In the genomic region with DNA sequence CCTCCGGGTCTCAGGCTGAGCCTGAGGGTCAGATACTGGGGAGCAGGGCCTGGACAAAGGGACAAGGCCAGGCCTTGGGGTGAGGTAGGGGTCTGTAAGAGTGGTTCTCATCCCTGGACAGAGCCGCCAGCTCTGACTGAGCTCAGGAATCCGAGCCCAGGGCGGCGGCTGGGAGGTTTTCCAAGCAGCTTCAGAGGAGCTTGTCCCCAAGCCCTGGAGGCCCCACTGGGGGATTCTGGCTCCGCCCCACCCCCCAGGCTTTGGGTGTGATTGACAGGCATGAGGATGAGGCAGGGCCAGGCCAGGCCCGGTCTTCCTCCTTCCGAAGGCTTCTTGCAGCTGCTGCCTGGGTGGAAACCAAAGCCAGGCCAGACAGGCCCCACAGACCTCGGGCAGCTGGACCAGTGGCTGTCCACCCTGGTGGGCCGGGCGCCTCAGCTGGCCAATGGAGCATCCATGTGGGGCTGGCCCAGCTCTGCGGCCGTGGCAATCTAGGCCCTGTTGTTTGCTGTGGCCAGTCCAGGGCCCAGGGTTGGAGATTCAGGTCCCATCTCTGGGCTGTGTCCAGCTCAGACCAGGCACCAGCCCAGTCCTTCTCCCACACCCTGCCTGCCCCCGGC, we compare ENCODE assay signal across 18 cellular contexts. TPM values are rescaled to one million over a fixed set of nuclear protein-coding genes. Genes with fewer than 3 reads are reported as not detected.
DNase-seq lines count a peak whose midpoint lies in the region; ATAC-seq, FAIRE-seq and TF ChIP-seq lines count a peak whose summit lies in the region.
"Had no signal": no experiment of that assay in that cellular context is flagged by ENCODE, and none has a peak within 500 bp of the region (broad histone marks: within the 10 kb centered on the region; RNA-seq: fewer than 3 reads in every experiment).

No MANE protein-coding gene starts in this region.

- WGBS in endodermal cell (ENCODE audit: insufficient coverage in 1 of 2, insufficient read length in 1 of 2), 2 experiments, result 84 to 85% methylated on average over 10 to 14 of the region's 14 CpGs
- WGBS in upper lobe of left lung, 2 donors, result 78% methylated on average over 14 of the region's 14 CpGs; no CpG with 5 or more reads in 1 of the 2 donors

- TF ChIP-seq CTCF in endodermal cell (conservative IDR thresholded peaks at IDR 0.05), result no peak
- TF ChIP-seq CTCF in nephron progenitor cell (IDR thresholded peaks at IDR 0.05), result no peak
- no peak for TF ChIP-seq CTCF in upper lobe of left lung (IDR thresholded peaks at IDR 0.05)

- H3K27me3 Mint-ChIP-seq in endodermal cell (ENCODE audit: insufficient read depth), result no peaks in the 10 kb centered on the region
- peaks cover 6% of the 10 kb centered on the region for H3K27me3 Mint-ChIP-seq in nephron progenitor cell (ENCODE audit: low read depth, poor library complexity)
- no peaks in the 10 kb centered on the region for H3K27me3 Mint-ChIP-seq in CD4-positive, alpha-beta memory T cell

- H3K9me3 Mint-ChIP-seq in endodermal cell (peaks cover 3% of the 10 kb centered on the region), nephron progenitor cell (no peaks in the 10 kb centered on the region)
- no peaks in the 10 kb centered on the region for H3K9me3 Mint-ChIP-seq in CD4-positive, alpha-beta memory T cell
- H3K9me3 Mint-ChIP-seq: T-cell had no signal

- no peaks in the 10 kb centered on the region for H3K4me1 ChIP-seq in endodermal cell (ENCODE audit: control insufficient read depth, insufficient read depth, low read length)
- no peaks in the 10 kb centered on the region for H3K4me1 ChIP-seq in upper lobe of left lung
- no peaks in the 10 kb centered on the region for H3K4me1 ChIP-seq in CD4-positive, alpha-beta memory T cell (ENCODE audit: insufficient read depth, low read length)

- H3K27ac Mint-ChIP-seq in endodermal cell, result no peak overlapping the region
- no peak overlapping the region for H3K27ac Mint-ChIP-seq in nephron progenitor cell
- no peak overlapping the region for H3K27ac Mint-ChIP-seq in CD4-positive, alpha-beta memory T cell
- H3K27ac Mint-ChIP-seq: T-cell had no signal

- intact Hi-C loops in CD4-positive, alpha-beta memory T cell (cut with micrococcal nuclease), result no loop called here

- POLR2A ChIA-PET in CD4-positive, alpha-beta memory T cell (lab: Charles Lee; ENCODE audit: partially characterized antibody), result no interaction called here

- H3K27ac ChIP-seq in endodermal cell (ENCODE audit: low read depth, low read length) (no peak overlapping the region), upper lobe of left lung (no peak overlapping the region)
- H3K27ac ChIP-seq in CD4-positive, alpha-beta memory T cell (ENCODE audit: low read depth, low read length), result no peak overlapping the region
- H3K27ac ChIP-seq: PC-9, thoracic aorta had no signal

- H3K4me1 Mint-ChIP-seq in endodermal cell (no peaks in the 10 kb centered on the region), nephron progenitor cell (peaks cover 5% of the 10 kb centered on the region)
- no peaks in the 10 kb centered on the region for H3K4me1 Mint-ChIP-seq in CD4-positive, alpha-beta memory T cell
- H3K4me1 Mint-ChIP-seq: T-cell had no signal

- DNase-seq in activated effector memory CD4-positive, alpha-beta T cell treated with anti-CD3 and anti-CD28 coated beads, Interleukin-2, amount 50 U/mL, for 16 hours, result peak; percentile 58
- no peak for DNase-seq in activated effector memory CD4-positive, alpha-beta T cell treated with Interleukin-2 at 50 U/mL for 16 hours
- peak; percentile 51 for DNase-seq in endodermal cell
- DNase-seq in nephron progenitor cell, result peak; percentile 32
- DNase-seq in upper lobe of left lung, result peak; percentile 12 to 78
- no peak for DNase-seq in frontal cortex (ENCODE audit: low spot score in 2 of 2)
- no peak for DNase-seq in CD4-positive, alpha-beta memory T cell
- DNase-seq: ACHN; cerebellar nuclear complex; COR-L47; Karpas-422; NCI-H1436; PC-9; stimulated activated CD4-positive, alpha-beta T cell treated with anti-CD3 and anti-CD28 coated beads, Interleukin-1b, Interleukin-23, amount 100 ng/mL, for 48 hours had no signal

- H3K27me3 ChIP-seq in endodermal cell (ENCODE audit: control insufficient read depth, insufficient read depth, low read length, poor library complexity, severe bottlenecking) (no peaks in the 10 kb centered on the region), upper lobe of left lung (no peaks in the 10 kb centered on the region)
- no peaks in the 10 kb centered on the region for H3K27me3 ChIP-seq in CD4-positive, alpha-beta memory T cell (ENCODE audit: insufficient read depth, low read length)

- peak; percentile 12 to 47 for ATAC-seq in upper lobe of left lung (ENCODE audit: low FRiP score in 2 of 2)
- no peak for ATAC-seq in GM19035 (IDR thresholded peaks at IDR 0.05; ENCODE audit: unreplicated experiment)
- ATAC-seq: T-cell had no signal

- no peaks in the 10 kb centered on the region for H3K36me3 ChIP-seq in endodermal cell (ENCODE audit: control insufficient read depth, insufficient read depth, low read length)
- H3K36me3 ChIP-seq in upper lobe of left lung, result no peaks in the 10 kb centered on the region
- H3K36me3 ChIP-seq in CD4-positive, alpha-beta memory T cell (ENCODE audit: insufficient read depth, low read length), result no peaks in the 10 kb centered on the region
- H3K36me3 ChIP-seq: thoracic aorta had no signal

- CTCF ChIA-PET in CD4-positive, alpha-beta memory T cell (lab: Charles Lee; ENCODE audit: partially characterized antibody), result no interaction called here

- no peak for FAIRE-seq in frontal cortex (lab: Jason Lieb, UNC)
- FAIRE-seq: keratinocyte had no signal

- H3K9me3 ChIP-seq in endodermal cell (ENCODE audit: control insufficient read depth, low read length), result no peaks in the 10 kb centered on the region
- H3K9me3 ChIP-seq in upper lobe of left lung, result no peaks in the 10 kb centered on the region
- no peaks in the 10 kb centered on the region for H3K9me3 ChIP-seq in CD4-positive, alpha-beta memory T cell (ENCODE audit: control insufficient read depth in 1 of 2, low read length in 2 of 2)
- H3K9me3 ChIP-seq: thoracic aorta had no signal

- H3K36me3 Mint-ChIP-seq in endodermal cell (ENCODE audit: low read depth) (no peaks in the 10 kb centered on the region), nephron progenitor cell (ENCODE audit: low read depth) (no peaks in the 10 kb centered on the region)
- no peaks in the 10 kb centered on the region for H3K36me3 Mint-ChIP-seq in CD4-positive, alpha-beta memory T cell
- H3K36me3 Mint-ChIP-seq: T-cell had no signal

- H3K9ac ChIP-seq in endodermal cell (ENCODE audit: extremely low read depth, low read length, poor library complexity, severe bottlenecking), result no peak overlapping the region

- no peak for TF ChIP-seq POLR2A in upper lobe of left lung (IDR thresholded peaks at IDR 0.05)

- no peak for TF ChIP-seq EP300 in upper lobe of left lung (IDR thresholded peaks at IDR 0.05)

- H3K4me3 Mint-ChIP-seq in endodermal cell (no peak overlapping the region), nephron progenitor cell (no peak overlapping the region)
- H3K4me3 Mint-ChIP-seq in CD4-positive, alpha-beta memory T cell, result no peak overlapping the region
- H3K4me3 Mint-ChIP-seq: T-cell had no signal

- H3K4me3 ChIP-seq in endodermal cell (ENCODE audit: low read length) (no peak overlapping the region), upper lobe of left lung (no peak overlapping the region)
- H3K4me3 ChIP-seq in CD4-positive, alpha-beta memory T cell (ENCODE audit: low read length in 2 of 2), result no peak overlapping the region
- H3K4me3 ChIP-seq: PC-9, thoracic aorta had no signal

RNA-seq across cellular contexts. Expression of gene GPC1, which starts 23.1 kb away (rescaled TPM):
- total RNA-seq in endodermal cell (10 to 100 TPM; 37.8 to 69.7 TPM), upper lobe of left lung (10 to 100 TPM; 16.8 to 45.5 (median 33.2) TPM), frontal cortex (38.7 TPM)
- polyA plus RNA-seq in endodermal cell (2013, experiment 1 of 2), result 55.9 TPM
- polyA plus RNA-seq in endodermal cell (2013, experiment 2 of 2), result 56.9 TPM
- 1 to 10 TPM; 1.1 to 1.2 TPM for total RNA-seq in CD4-positive, alpha-beta memory T cell
- polyA plus RNA-seq in CD4-positive, alpha-beta memory T cell, result under 1 TPM; 0.14 to 0.65 TPM

Comparison
In these comparisons a context has a peak if more than half of its experiments do, and no peak if none do; other contexts are left out.
1. DNase-seq: peak in activated effector memory CD4-positive, alpha-beta T cell treated with anti-CD3 and anti-CD28 coated beads, Interleukin-2, amount 50 U/mL, for 16 hours (single experiment), endodermal cell (single experiment), nephron progenitor cell (single experiment) and upper lobe of left lung (2 of 2); none in activated effector memory CD4-positive, alpha-beta T cell treated with Interleukin-2 at 50 U/mL for 16 hours (single experiment), frontal cortex (0 of 2) and CD4-positive, alpha-beta memory T cell (0 of 5).
2. RNA of gene GPC1, which starts 23.1 kb away (total RNA-seq): 37.8 to 69.7 TPM in endodermal cell, 38.7 TPM in frontal cortex (single experiment) and 16.8 to 45.5 TPM in upper lobe of left lung; 1.1 to 1.2 TPM in CD4-positive, alpha-beta memory T cell; every median in the first group is over 4 times any median in the second.